ENCODE assay signal across 8 cellular contexts in genomic region chr1:148060294-148060701, GRCh38.
A peak's percentile ranks its signal among the peaks of the same experiment; 100 is the strongest.
DNase-seq lines count a peak whose midpoint lies in the region; ATAC-seq and TF ChIP-seq lines count a peak whose summit lies in the region.
"Not testable (repeated sequence)": the region's sequence is repeated elsewhere in the genome, so short reads cannot be mapped to it uniquely, and the experiment has no call there.

No MANE protein-coding gene starts in this region.

- not testable (repeated sequence) for H3K27ac ChIP-seq in GM23338 (ENCODE audit: low read depth); psoas muscle; suprapubic skin

- H3K4me1 ChIP-seq in GM23338 (ENCODE audit: insufficient read depth); iPS-15b (ENCODE audit: control insufficient read depth, insufficient read depth, low read length); psoas muscle; suprapubic skin: not testable (repeated sequence)

- not testable (repeated sequence) for H3K4me1 Mint-ChIP-seq in GM23338; WTC11; activated naive CD4-positive, alpha-beta T cell treated with anti-CD3 and anti-CD28 coated beads, Interleukin-2, amount 10 ng/mL, durations not matched to agents 7 days and 5 days; dendritic cell treated with granulocyte-macrophage colony-stimulating factor and Interleukin-4, amounts not matched to agents 40 ng/mL and 50 ng/mL, for 4 days (ENCODE audit: low read depth)

- not testable (repeated sequence) for H3F3A ChIP-seq in GM23338 (replicated peaks; ENCODE audit: low read depth)

- DNase-seq in BJ (ENCODE audit: low read depth); psoas muscle; suprapubic skin (ENCODE audit: low spot score in 2 of 2): not testable (repeated sequence)
- DNase-seq in GM23338 (ENCODE audit: low spot score) (peak; percentile 52), WTC11 (ENCODE audit: low spot score) (peak; percentile 38)
- DNase-seq in activated naive CD4-positive, alpha-beta T cell treated with anti-CD3 and anti-CD28 coated beads, Interleukin-2, amount 10 ng/mL, durations not matched to agents 7 days and 5 days, result peak; percentile 22

- H3K9me3 ChIP-seq in iPS-15b (ENCODE audit: control insufficient read depth, insufficient read depth, low read length); psoas muscle; suprapubic skin: not testable (repeated sequence)

- not testable (repeated sequence) for H3K27ac Mint-ChIP-seq in GM23338; WTC11; activated naive CD4-positive, alpha-beta T cell treated with anti-CD3 and anti-CD28 coated beads, Interleukin-2, amount 10 ng/mL, durations not matched to agents 7 days and 5 days
- peak overlapping the region; percentile 74 for H3K27ac Mint-ChIP-seq in dendritic cell treated with granulocyte-macrophage colony-stimulating factor and Interleukin-4, amounts not matched to agents 40 ng/mL and 50 ng/mL, for 4 days

- intact Hi-C loops in dendritic cell treated with granulocyte-macrophage colony-stimulating factor and Interleukin-4, amounts not matched to agents 40 ng/mL and 50 ng/mL, for 4 days (cut with micrococcal nuclease); psoas muscle (cut with DNase I): not testable (repeated sequence)

- not testable (repeated sequence) for H3K36me3 Mint-ChIP-seq in GM23338 (ENCODE audit: low read depth); WTC11; activated naive CD4-positive, alpha-beta T cell treated with anti-CD3 and anti-CD28 coated beads, Interleukin-2, amount 10 ng/mL, durations not matched to agents 7 days and 5 days; dendritic cell treated with granulocyte-macrophage colony-stimulating factor and Interleukin-4, amounts not matched to agents 40 ng/mL and 50 ng/mL, for 4 days (ENCODE audit: low read depth)

- not testable (repeated sequence) for H3K9me3 Mint-ChIP-seq in GM23338; WTC11; activated naive CD4-positive, alpha-beta T cell treated with anti-CD3 and anti-CD28 coated beads, Interleukin-2, amount 10 ng/mL, durations not matched to agents 7 days and 5 days; dendritic cell treated with granulocyte-macrophage colony-stimulating factor and Interleukin-4, amounts not matched to agents 40 ng/mL and 50 ng/mL, for 4 days

- not testable (repeated sequence) for H3K27me3 Mint-ChIP-seq in GM23338 (ENCODE audit: insufficient read depth, low read depth, poor library complexity)
- peaks cover 21% of the 10 kb centered on the region for H3K27me3 Mint-ChIP-seq in WTC11 (ENCODE audit: low read depth)
- peaks cover 26% of the 10 kb centered on the region for H3K27me3 Mint-ChIP-seq in activated naive CD4-positive, alpha-beta T cell treated with anti-CD3 and anti-CD28 coated beads, Interleukin-2, amount 10 ng/mL, durations not matched to agents 7 days and 5 days
- H3K27me3 Mint-ChIP-seq in dendritic cell treated with granulocyte-macrophage colony-stimulating factor and Interleukin-4, amounts not matched to agents 40 ng/mL and 50 ng/mL, for 4 days, result peaks cover 16% of the 10 kb centered on the region

- WGBS in psoas muscle, 3 donors, result 1% methylated on average over 21 to 34 of the region's 37 CpGs
- 0% methylated on average over 4 of the region's 37 CpGs for WGBS in suprapubic skin

- H4K20me1 ChIP-seq in GM23338 (replicated peaks; ENCODE audit: insufficient read depth), result not testable (repeated sequence)

- H3K4me3 ChIP-seq in BJ (ENCODE audit: low read depth, low read length), result peak overlapping the region; percentile 23; the same call in 1 of the 2 replicates
- peak overlapping the region; percentile 57 for H3K4me3 ChIP-seq in GM23338
- peak overlapping the region; percentile 39 for H3K4me3 ChIP-seq in iPS-15b (ENCODE audit: low read depth, low read length)
- peak overlapping the region; percentile 49 for H3K4me3 ChIP-seq in psoas muscle
- peak overlapping the region; percentile 44 for H3K4me3 ChIP-seq in suprapubic skin

- H3K4me3 Mint-ChIP-seq in GM23338 (peak overlapping the region; percentile 69; the same call in 2 of the 3 replicates), WTC11 (peak overlapping the region; percentile 62)
- peak overlapping the region; percentile 46 for H3K4me3 Mint-ChIP-seq in activated naive CD4-positive, alpha-beta T cell treated with anti-CD3 and anti-CD28 coated beads, Interleukin-2, amount 10 ng/mL, durations not matched to agents 7 days and 5 days
- H3K4me3 Mint-ChIP-seq in dendritic cell treated with granulocyte-macrophage colony-stimulating factor and Interleukin-4, amounts not matched to agents 40 ng/mL and 50 ng/mL, for 4 days, result peak overlapping the region; percentile 58

- not testable (repeated sequence) for H3K9ac ChIP-seq in iPS-15b (ENCODE audit: low read depth, low read length)

- POLR2A ChIA-PET in BJ (lab: Charles Lee); WTC11 (lab: Charles Lee): not testable (repeated sequence)

- CTCF ChIA-PET in BJ (lab: Yijun Ruan, JAX); WTC11 (lab: Charles Lee); activated naive CD4-positive, alpha-beta T cell treated with anti-CD3 and anti-CD28 coated beads, Interleukin-2, amount 10 ng/mL, durations not matched to agents 7 days and 5 days (lab: Charles Lee): not testable (repeated sequence)

- not testable (repeated sequence) for H2AFZ ChIP-seq in GM23338

- TF ChIP-seq POLR2A in suprapubic skin (IDR thresholded peaks at IDR 0.05), result not testable (repeated sequence)

- H3K9me2 ChIP-seq in GM23338 (ENCODE audit: insufficient read depth), result not testable (repeated sequence)

- TF ChIP-seq EP300 in suprapubic skin (IDR thresholded peaks at IDR 0.05), result not testable (repeated sequence)

- H3K79me2 ChIP-seq in GM23338 (replicated peaks; ENCODE audit: insufficient read depth), result not testable (repeated sequence)

- H3K4me2 ChIP-seq in GM23338, result peak overlapping the region; percentile 77

- H3K36me3 ChIP-seq in BJ (ENCODE audit: control insufficient read depth, insufficient read depth, low read length); GM23338 (ENCODE audit: insufficient read depth); iPS-15b (ENCODE audit: control insufficient read depth, insufficient read depth, low read length); psoas muscle (ENCODE audit: insufficient read depth in 1 of 2, low read depth in 1 of 2); suprapubic skin: not testable (repeated sequence)

- not testable (repeated sequence) for TF ChIP-seq CTCF in BJ (IDR thresholded peaks at IDR 0.05; ENCODE audit: insufficient read depth, low read depth, low read length); GM23338 (conservative IDR thresholded peaks at IDR 0.05; ENCODE audit: low read depth in 2 of 2); WTC11 (IDR thresholded peaks at IDR 0.05); psoas muscle (IDR thresholded peaks at IDR 0.05); suprapubic skin (IDR thresholded peaks at IDR 0.05)

- not testable (repeated sequence) for H3K27me3 ChIP-seq in BJ (ENCODE audit: control insufficient read depth, insufficient read depth, low read length); iPS-15b (ENCODE audit: control insufficient read depth, insufficient read depth, low read length); psoas muscle (ENCODE audit: insufficient read depth in 3 of 3, low read length in 2 of 3); suprapubic skin
- peaks cover 18% of the 10 kb centered on the region for H3K27me3 ChIP-seq in GM23338 (ENCODE audit: insufficient read depth)

- ATAC-seq in GM23338, result peak; percentile 61
- 0 out of 2 replicates have a peak, but pooled peaks have one; percentile 13 for ATAC-seq in WTC11
- not testable (repeated sequence) for ATAC-seq in psoas muscle
